In genomic region chr3:194206375-194206774, GRCh38 we compare ENCODE assay signal across 10 cellular contexts.
A peak's percentile ranks its signal among the peaks of the same experiment; 100 is the strongest.
DNase-seq lines count a peak whose midpoint lies in the region; ATAC-seq and TF ChIP-seq lines count a peak whose summit lies in the region.
"Had no signal": no experiment of that assay in that cellular context is flagged by ENCODE, and none has a peak within 500 bp of the region (broad histone marks: within the 10 kb centered on the region; RNA-seq: fewer than 3 reads in every experiment).

No MANE protein-coding gene starts in this region.

- H3K4me3 ChIP-seq in fibroblast of villous mesenchyme (ENCODE audit: low read depth, low read length): no peak overlapping the region
- peak overlapping the region; percentile 13 for H3K4me3 ChIP-seq in parathyroid adenoma (ENCODE audit: low read depth, low read length)
- no peak overlapping the region for H3K4me3 ChIP-seq in MG63

- H3K4me1 ChIP-seq in parathyroid adenoma: peaks cover 78% of the 10 kb centered on the region

- no peaks in the 10 kb centered on the region for H3K79me2 ChIP-seq in parathyroid adenoma

- peak overlapping the region; percentile 70 for H2AFZ ChIP-seq in parathyroid adenoma

- TF ChIP-seq CTCF in fibroblast of villous mesenchyme (IDR thresholded peaks at IDR 0.05; ENCODE audit: insufficient read depth, low read depth, low read length): no peak
- no peak for TF ChIP-seq CTCF in parathyroid adenoma (IDR thresholded peaks at IDR 0.05)

- H3K27ac ChIP-seq in parathyroid adenoma: peak overlapping the region; percentile 94

- ATAC-seq in HG03521 (IDR thresholded peaks at IDR 0.05; ENCODE audit: unreplicated experiment): no peak

- H3K27me3 ChIP-seq in parathyroid adenoma (ENCODE audit: control insufficient read depth, insufficient read depth, low read length): no peaks in the 10 kb centered on the region
- no peaks in the 10 kb centered on the region for H3K27me3 ChIP-seq in MG63

- no peak overlapping the region for H3K9ac ChIP-seq in parathyroid adenoma

- H3K4me2 ChIP-seq in parathyroid adenoma (ENCODE audit: low read length): peak overlapping the region; percentile 51

- H3K9me3 ChIP-seq in parathyroid adenoma (ENCODE audit: control insufficient read depth, low read length): no peaks in the 10 kb centered on the region
- H3K9me3 ChIP-seq in MG63: no peaks in the 10 kb centered on the region
- H3K9me3 ChIP-seq: Caco-2 had no signal

- H3K36me3 ChIP-seq in parathyroid adenoma (ENCODE audit: control insufficient read depth, insufficient read depth, low read length): no peaks in the 10 kb centered on the region
- H3K36me3 ChIP-seq in MG63: no peaks in the 10 kb centered on the region

- DNase-seq in GDM1 (lab: John Stamatoyannopoulos, UW): peak; percentile 38
- DNase-seq in NCI-H774 (lab: John Stamatoyannopoulos, UW): peak; percentile 9
- DNase-seq in fibroblast of villous mesenchyme (ENCODE audit: low read depth): peak; percentile 6
- DNase-seq in MG63: no peak
- DNase-seq in MV-4-11 (lab: John Stamatoyannopoulos, UW): no peak
- DNase-seq in NCI-H2029 treated with DMSO at 0.1 percent for 48 hours (lab: John Stamatoyannopoulos, UW): no peak
- DNase-seq: activated CD4-positive, alpha-beta T cell treated with anti-CD3 and anti-CD28 coated beads for 4 hours had no signal

Comparison
In these comparisons a context has a peak if more than half of its experiments do, and no peak if none do; other contexts are left out.
1. DNase-seq: peak in GDM1 (single experiment), NCI-H774 (single experiment) and fibroblast of villous mesenchyme (single experiment); none in MG63 (single experiment), MV-4-11 (single experiment) and NCI-H2029 treated with DMSO at 0.1 percent for 48 hours (single experiment).